1 cellular context compared by ENCODE assay signal in the genomic region with DNA sequence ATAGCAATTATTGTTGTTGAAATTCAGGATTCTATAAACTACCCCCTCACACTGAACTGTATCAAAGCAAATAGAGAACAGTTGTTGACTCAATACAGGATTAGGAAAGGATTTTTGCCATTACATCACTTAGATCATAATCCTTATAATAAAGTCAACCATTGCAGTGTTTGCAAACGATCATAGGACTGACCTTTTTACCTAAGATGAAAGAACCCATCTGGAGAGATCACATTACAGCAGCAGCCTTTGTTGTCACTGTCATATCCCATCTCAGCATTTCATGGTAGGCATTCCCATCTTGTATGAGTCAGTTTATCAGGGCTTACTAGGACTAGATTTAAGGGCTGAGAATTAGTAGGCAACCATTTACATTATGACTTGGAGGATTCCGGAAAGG.
TF ChIP-seq lines count a peak whose summit lies in the region.

No MANE protein-coding gene starts in this region.

TF ChIP-seq in HepG2, 621 proteins besides CTCF, POLR2A, EP300 and RAD21 (continued from another document and continues in another):
- TF ChIP-seq, protein P1, sequence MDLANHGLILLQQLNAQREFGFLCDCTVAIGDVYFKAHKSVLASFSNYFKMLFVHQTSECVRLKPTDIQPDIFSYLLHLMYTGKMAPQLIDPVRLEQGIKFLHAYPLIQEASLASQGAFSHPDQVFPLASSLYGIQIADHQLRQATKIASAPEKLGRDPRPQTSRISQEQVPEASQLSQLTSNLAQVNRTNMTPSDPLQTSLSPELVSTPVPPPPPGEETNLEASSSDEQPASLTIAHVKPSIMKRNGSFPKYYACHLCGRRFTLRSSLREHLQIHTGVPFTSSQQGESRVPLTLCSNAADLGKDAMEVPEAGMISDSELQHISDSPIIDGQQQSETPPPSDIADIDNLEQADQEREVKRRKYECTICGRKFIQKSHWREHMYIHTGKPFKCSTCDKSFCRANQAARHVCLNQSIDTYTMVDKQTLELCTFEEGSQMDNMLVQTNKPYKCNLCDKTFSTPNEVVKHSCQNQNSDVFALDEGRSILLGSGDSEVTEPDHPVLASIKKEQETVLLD (CRISPR knock-in tag; IDR thresholded peaks at IDR 0.05; ENCODE audit: low read depth) = no peak
- TF ChIP-seq, protein P2, sequence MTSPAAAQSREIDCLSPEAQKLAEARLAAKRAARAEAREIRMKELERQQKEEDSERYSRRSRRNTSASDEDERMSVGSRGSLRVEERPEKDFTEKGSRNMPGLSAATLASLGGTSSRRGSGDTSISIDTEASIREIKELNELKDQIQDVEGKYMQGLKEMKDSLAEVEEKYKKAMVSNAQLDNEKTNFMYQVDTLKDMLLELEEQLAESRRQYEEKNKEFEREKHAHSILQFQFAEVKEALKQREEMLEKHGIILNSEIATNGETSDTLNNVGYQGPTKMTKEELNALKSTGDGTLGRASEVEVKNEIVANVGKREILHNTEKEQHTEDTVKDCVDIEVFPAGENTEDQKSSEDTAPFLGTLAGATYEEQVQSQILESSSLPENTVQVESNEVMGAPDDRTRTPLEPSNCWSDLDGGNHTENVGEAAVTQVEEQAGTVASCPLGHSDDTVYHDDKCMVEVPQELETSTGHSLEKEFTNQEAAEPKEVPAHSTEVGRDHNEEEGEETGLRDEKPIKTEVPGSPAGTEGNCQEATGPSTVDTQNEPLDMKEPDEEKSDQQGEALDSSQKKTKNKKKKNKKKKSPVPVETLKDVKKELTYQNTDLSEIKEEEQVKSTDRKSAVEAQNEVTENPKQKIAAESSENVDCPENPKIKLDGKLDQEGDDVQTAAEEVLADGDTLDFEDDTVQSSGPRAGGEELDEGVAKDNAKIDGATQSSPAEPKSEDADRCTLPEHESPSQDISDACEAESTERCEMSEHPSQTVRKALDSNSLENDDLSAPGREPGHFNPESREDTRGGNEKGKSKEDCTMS (CRISPR knock-in tag; conservative IDR thresholded peaks at IDR 0.05) = no peak
- TF ChIP-seq, protein P3, sequence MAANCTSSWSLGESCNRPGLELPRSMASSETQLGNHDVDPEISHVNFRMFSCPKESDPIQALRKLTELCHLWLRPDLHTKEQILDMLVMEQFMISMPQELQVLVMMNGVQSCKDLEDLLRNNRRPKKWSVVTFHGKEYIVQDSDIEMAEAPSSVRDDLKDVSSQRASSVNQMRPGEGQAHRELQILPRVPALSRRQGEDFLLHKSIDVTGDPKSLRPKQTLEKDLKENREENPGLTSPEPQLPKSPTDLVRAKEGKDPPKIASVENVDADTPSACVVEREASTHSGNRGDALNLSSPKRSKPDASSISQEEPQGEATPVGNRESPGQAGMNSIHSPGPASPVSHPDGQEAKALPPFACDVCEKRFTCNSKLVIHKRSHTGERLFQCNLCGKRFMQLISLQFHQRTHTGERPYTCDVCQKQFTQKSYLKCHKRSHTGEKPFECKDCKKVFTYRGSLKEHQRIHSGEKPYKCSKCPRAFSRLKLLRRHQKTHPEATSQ (CRISPR knock-in tag; IDR thresholded peaks at IDR 0.05; ENCODE audit: borderline replicate concordance) = no peak; the same call in 1 of the 2 replicates
- no peak; the same call in 2 of the 3 replicates for TF ChIP-seq MXI1 (IDR thresholded peaks at IDR 0.05; ENCODE audit: borderline replicate concordance, low read depth, low read length)
- TF ChIP-seq, protein P4, sequence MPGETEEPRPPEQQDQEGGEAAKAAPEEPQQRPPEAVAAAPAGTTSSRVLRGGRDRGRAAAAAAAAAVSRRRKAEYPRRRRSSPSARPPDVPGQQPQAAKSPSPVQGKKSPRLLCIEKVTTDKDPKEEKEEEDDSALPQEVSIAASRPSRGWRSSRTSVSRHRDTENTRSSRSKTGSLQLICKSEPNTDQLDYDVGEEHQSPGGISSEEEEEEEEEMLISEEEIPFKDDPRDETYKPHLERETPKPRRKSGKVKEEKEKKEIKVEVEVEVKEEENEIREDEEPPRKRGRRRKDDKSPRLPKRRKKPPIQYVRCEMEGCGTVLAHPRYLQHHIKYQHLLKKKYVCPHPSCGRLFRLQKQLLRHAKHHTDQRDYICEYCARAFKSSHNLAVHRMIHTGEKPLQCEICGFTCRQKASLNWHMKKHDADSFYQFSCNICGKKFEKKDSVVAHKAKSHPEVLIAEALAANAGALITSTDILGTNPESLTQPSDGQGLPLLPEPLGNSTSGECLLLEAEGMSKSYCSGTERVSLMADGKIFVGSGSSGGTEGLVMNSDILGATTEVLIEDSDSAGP (CRISPR knock-in tag; IDR thresholded peaks at IDR 0.05; ENCODE audit: borderline replicate concordance) = no peak
- peak; percentile 90; the same call in 1 of the 2 replicates for TF ChIP-seq SALL1 (CRISPR knock-in tag; IDR thresholded peaks at IDR 0.05)
- TF ChIP-seq GLI4 (CRISPR knock-in tag; IDR thresholded peaks at IDR 0.05; ENCODE audit: borderline replicate concordance) = no peak
- TF ChIP-seq, protein P5, sequence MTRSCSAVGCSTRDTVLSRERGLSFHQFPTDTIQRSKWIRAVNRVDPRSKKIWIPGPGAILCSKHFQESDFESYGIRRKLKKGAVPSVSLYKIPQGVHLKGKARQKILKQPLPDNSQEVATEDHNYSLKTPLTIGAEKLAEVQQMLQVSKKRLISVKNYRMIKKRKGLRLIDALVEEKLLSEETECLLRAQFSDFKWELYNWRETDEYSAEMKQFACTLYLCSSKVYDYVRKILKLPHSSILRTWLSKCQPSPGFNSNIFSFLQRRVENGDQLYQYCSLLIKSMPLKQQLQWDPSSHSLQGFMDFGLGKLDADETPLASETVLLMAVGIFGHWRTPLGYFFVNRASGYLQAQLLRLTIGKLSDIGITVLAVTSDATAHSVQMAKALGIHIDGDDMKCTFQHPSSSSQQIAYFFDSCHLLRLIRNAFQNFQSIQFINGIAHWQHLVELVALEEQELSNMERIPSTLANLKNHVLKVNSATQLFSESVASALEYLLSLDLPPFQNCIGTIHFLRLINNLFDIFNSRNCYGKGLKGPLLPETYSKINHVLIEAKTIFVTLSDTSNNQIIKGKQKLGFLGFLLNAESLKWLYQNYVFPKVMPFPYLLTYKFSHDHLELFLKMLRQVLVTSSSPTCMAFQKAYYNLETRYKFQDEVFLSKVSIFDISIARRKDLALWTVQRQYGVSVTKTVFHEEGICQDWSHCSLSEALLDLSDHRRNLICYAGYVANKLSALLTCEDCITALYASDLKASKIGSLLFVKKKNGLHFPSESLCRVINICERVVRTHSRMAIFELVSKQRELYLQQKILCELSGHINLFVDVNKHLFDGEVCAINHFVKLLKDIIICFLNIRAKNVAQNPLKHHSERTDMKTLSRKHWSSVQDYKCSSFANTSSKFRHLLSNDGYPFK (CRISPR knock-in tag; IDR thresholded peaks at IDR 0.05; ENCODE audit: borderline replicate concordance) = no peak
- peak; percentile 85 for TF ChIP-seq BCL6 (CRISPR knock-in tag; IDR thresholded peaks at IDR 0.05)
- no peak for TF ChIP-seq ZNF432 (CRISPR knock-in tag; IDR thresholded peaks at IDR 0.05; ENCODE audit: borderline replicate concordance)
- TF ChIP-seq PAX8 (CRISPR knock-in tag; IDR thresholded peaks at IDR 0.05; ENCODE audit: borderline replicate concordance) = no peak
- peak; percentile 99 for TF ChIP-seq ISL2 (CRISPR knock-in tag; IDR thresholded peaks at IDR 0.05)
- no peak for TF ChIP-seq RFX3 (CRISPR knock-in tag; IDR thresholded peaks at IDR 0.05)
- TF ChIP-seq CHD4 (IDR thresholded peaks at IDR 0.05; ENCODE audit: borderline replicate concordance, low read length) = no peak; the same call in 1 of the 2 replicates
- TF ChIP-seq ZNF207 (IDR thresholded peaks at IDR 0.05; ENCODE audit: borderline replicate concordance) = no peak
- no peak for TF ChIP-seq ZNF749 (CRISPR knock-in tag; IDR thresholded peaks at IDR 0.05; ENCODE audit: borderline replicate concordance)
- TF ChIP-seq KDM2A (CRISPR knock-in tag; IDR thresholded peaks at IDR 0.05; ENCODE audit: borderline replicate concordance, low read depth) = no peak
- TF ChIP-seq ZNF776 (CRISPR knock-in tag; IDR thresholded peaks at IDR 0.05) = no peak
- TF ChIP-seq CAMTA2 (CRISPR knock-in tag; IDR thresholded peaks at IDR 0.05; ENCODE audit: borderline replicate concordance) = no peak
- peak; percentile 54; the same call in 1 of the 2 replicates for TF ChIP-seq TARDBP (CRISPR knock-in tag; IDR thresholded peaks at IDR 0.05)
- TF ChIP-seq SIN3B (IDR thresholded peaks at IDR 0.05; ENCODE audit: low read length) = no peak
- no peak for TF ChIP-seq ZNF549 (CRISPR knock-in tag; IDR thresholded peaks at IDR 0.05)
- TF ChIP-seq SALL2 (CRISPR knock-in tag; IDR thresholded peaks at IDR 0.05) = no peak
- TF ChIP-seq, protein P6, sequence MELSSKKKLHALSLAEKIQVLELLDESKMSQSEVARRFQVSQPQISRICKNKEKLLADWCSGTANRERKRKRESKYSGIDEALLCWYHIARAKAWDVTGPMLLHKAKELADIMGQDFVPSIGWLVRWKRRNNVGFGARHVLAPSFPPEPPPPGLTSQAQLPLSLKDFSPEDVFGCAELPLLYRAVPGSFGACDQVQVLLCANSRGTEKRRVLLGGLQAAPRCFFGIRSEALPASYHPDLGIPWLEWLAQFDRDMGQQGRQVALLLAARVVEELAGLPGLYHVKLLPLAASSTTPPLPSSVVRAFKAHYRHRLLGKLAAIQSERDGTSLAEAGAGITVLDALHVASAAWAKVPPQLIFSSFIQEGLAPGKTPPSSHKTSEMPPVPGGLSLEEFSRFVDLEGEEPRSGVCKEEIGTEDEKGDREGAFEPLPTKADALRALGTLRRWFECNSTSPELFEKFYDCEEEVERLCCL (CRISPR knock-in tag; IDR thresholded peaks at IDR 0.05; ENCODE audit: borderline replicate concordance) = no peak
- no peak for TF ChIP-seq ZNF253 (CRISPR knock-in tag; IDR thresholded peaks at IDR 0.05; ENCODE audit: borderline replicate concordance)
- TF ChIP-seq GTF3A (CRISPR knock-in tag; conservative IDR thresholded peaks at IDR 0.05) = no peak
- no peak for TF ChIP-seq POLR2G (IDR thresholded peaks at IDR 0.05; ENCODE audit: low read depth, low read length)
- TF ChIP-seq ZNF557 (CRISPR knock-in tag; IDR thresholded peaks at IDR 0.05) = no peak
- TF ChIP-seq NR2F2 (IDR thresholded peaks at IDR 0.05; ENCODE audit: borderline replicate concordance, low read depth) = peak; percentile 97
- TF ChIP-seq KMT2A (CRISPR knock-in tag; IDR thresholded peaks at IDR 0.05) = no peak
- TF ChIP-seq, protein P7, sequence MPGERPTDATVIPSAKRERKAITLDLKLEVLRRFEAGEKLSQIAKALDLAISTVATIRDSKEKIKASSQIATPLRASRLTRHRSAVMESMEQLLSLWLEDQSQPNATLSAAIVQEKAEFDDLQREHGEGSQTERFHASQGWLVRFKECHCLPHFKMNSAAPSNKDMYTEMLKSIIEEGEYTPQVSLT (CRISPR knock-in tag; IDR thresholded peaks at IDR 0.05; ENCODE audit: borderline replicate concordance, low read depth) = no peak
- TF ChIP-seq ZC3H13 (CRISPR knock-in tag; IDR thresholded peaks at IDR 0.05) = no peak
- peak; percentile 71; the same call in 1 of the 2 replicates for TF ChIP-seq KAT8 (CRISPR knock-in tag; IDR thresholded peaks at IDR 0.05)
- peak; percentile 41; the same call in 1 of the 2 replicates for TF ChIP-seq ZNF816 (CRISPR knock-in tag; IDR thresholded peaks at IDR 0.05; ENCODE audit: borderline replicate concordance)
- peak; percentile 85 for TF ChIP-seq ZMYM4 (CRISPR knock-in tag; IDR thresholded peaks at IDR 0.05)
- no peak for TF ChIP-seq ZFP62 (CRISPR knock-in tag; IDR thresholded peaks at IDR 0.05)
- no peak for TF ChIP-seq TCF12 (IDR thresholded peaks at IDR 0.05)
- TF ChIP-seq TCF12 (CRISPR knock-in tag; IDR thresholded peaks at IDR 0.05) = 0 out of 2 replicates have a peak, but pooled peaks have one; percentile 52
- TF ChIP-seq, protein P8, sequence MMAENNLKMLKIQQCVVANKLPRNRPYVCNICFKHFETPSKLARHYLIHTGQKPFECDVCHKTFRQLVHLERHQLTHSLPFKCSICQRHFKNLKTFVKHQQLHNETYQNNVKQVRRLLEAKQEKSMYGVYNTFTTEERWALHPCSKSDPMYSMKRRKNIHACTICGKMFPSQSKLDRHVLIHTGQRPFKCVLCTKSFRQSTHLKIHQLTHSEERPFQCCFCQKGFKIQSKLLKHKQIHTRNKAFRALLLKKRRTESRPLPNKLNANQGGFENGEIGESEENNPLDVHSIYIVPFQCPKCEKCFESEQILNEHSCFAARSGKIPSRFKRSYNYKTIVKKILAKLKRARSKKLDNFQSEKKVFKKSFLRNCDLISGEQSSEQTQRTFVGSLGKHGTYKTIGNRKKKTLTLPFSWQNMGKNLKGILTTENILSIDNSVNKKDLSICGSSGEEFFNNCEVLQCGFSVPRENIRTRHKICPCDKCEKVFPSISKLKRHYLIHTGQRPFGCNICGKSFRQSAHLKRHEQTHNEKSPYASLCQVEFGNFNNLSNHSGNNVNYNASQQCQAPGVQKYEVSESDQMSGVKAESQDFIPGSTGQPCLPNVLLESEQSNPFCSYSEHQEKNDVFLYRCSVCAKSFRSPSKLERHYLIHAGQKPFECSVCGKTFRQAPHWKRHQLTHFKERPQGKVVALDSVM (CRISPR knock-in tag; IDR thresholded peaks at IDR 0.05) = no peak; the same call in 1 of the 2 replicates
- TF ChIP-seq CHD2 (IDR thresholded peaks at IDR 0.05; ENCODE audit: low read depth, low read length) = no peak
- TF ChIP-seq, protein P9, sequence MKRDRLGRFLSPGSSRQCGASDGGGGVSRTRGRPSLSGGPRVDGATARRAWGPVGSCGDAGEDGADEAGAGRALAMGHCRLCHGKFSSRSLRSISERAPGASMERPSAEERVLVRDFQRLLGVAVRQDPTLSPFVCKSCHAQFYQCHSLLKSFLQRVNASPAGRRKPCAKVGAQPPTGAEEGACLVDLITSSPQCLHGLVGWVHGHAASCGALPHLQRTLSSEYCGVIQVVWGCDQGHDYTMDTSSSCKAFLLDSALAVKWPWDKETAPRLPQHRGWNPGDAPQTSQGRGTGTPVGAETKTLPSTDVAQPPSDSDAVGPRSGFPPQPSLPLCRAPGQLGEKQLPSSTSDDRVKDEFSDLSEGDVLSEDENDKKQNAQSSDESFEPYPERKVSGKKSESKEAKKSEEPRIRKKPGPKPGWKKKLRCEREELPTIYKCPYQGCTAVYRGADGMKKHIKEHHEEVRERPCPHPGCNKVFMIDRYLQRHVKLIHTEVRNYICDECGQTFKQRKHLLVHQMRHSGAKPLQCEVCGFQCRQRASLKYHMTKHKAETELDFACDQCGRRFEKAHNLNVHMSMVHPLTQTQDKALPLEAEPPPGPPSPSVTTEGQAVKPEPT (CRISPR knock-in tag; IDR thresholded peaks at IDR 0.05; ENCODE audit: low read depth) = no peak
- TF ChIP-seq ZNF839 (CRISPR knock-in tag; IDR thresholded peaks at IDR 0.05; ENCODE audit: borderline replicate concordance) = no peak
- no peak for TF ChIP-seq PCBP2 (optimal IDR thresholded peaks at IDR 0.05; ENCODE audit: low read depth, low read length, poor library complexity, severe bottlenecking)
- TF ChIP-seq, protein P10, sequence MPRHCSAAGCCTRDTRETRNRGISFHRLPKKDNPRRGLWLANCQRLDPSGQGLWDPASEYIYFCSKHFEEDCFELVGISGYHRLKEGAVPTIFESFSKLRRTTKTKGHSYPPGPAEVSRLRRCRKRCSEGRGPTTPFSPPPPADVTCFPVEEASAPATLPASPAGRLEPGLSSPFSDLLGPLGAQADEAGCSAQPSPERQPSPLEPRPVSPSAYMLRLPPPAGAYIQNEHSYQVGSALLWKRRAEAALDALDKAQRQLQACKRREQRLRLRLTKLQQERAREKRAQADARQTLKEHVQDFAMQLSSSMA (CRISPR knock-in tag; IDR thresholded peaks at IDR 0.05) = no peak
- TF ChIP-seq U2AF1 (optimal IDR thresholded peaks at IDR 0.05; ENCODE audit: low read depth, low read length) = no peak
- no peak for TF ChIP-seq IKZF1 (IDR thresholded peaks at IDR 0.05)
- 0 out of 2 replicates have a peak, but pooled peaks have one; percentile 60 for TF ChIP-seq JUN (CRISPR knock-in tag; IDR thresholded peaks at IDR 0.05)
- no peak for TF ChIP-seq ZNF329 (CRISPR knock-in tag; IDR thresholded peaks at IDR 0.05; ENCODE audit: low read depth)
